In the genomic region with DNA sequence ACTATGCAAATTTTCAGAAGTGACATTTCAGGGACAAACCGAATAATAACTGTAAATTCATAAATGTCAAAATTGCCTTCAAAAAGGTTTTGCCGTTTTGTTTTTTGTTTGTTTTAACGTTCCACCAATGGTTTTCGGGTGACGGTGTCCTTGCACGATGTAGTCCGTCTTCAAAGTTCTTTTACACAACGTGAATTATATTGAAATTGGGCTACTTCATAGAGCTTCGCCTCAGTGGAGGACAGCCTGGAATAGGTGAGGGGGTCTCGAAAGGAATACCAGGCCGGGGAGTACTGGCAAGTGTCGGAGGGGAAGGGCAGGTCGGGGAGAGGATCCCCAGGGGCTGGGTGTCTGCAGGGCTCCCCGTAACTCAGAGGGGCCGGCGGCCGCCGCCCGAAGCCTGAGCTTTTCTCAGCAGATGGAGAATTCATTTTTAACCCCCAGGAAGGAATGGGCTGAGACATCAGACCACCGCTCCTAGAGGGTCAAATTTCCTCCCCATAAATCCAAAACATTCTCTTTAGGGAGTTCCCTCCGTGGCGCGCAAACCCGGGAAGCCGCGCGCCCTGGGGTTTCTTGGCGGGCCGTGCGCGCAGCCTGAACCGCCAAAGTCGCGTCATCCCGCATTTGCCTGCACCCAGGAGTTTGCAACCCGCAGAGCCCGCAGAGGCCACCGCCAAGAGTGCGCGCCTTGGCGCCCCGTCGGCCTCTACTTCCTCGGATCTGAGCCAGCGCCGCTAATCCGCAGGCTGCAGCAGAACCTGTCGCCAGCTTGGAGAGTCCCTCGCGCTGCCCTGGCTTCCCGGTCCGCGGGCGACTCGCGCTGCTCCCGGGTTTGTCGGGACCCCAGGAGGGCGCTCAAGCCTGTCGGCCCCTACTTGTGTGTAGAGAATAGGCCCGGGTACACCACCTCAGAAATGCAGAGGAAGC, we compare ENCODE assay signal across 20 cellular contexts. TPM values are rescaled to one million over a fixed set of nuclear protein-coding genes. Genes with fewer than 3 reads are reported as not detected.
DNase-seq lines count a peak whose midpoint lies in the region; ATAC-seq and TF ChIP-seq lines count a peak whose summit lies in the region.
"Had no signal": no experiment of that assay in that cellular context is flagged by ENCODE, and none has a peak within 500 bp of the region (broad histone marks: within the 10 kb centered on the region; RNA-seq: fewer than 3 reads in every experiment).

No MANE protein-coding gene starts in this region.

- no peak for TF ChIP-seq CTCF in hepatocyte (IDR thresholded peaks at IDR 0.05; ENCODE audit: poor library complexity)
- no peak for TF ChIP-seq CTCF in neural progenitor cell (IDR thresholded peaks at IDR 0.05)

- H3K4me2 ChIP-seq in hepatocyte (peak overlapping the region; percentile 89), neural progenitor cell (peak overlapping the region; percentile 79)

- H3K36me3 ChIP-seq in hepatocyte (replicated peaks; ENCODE audit: insufficient read depth, low read depth) (no peaks in the 10 kb centered on the region), neural progenitor cell (no peaks in the 10 kb centered on the region)
- H3K36me3 ChIP-seq: HAP-1, lower lobe of right lung had no signal

- intact Hi-C loops in left ventricle myocardium superior (cut with micrococcal nuclease): no loop called here
- intact Hi-C loops in right cardiac atrium (cut with DNase I): no loop called here

- no peaks in the 10 kb centered on the region for H3K4me1 ChIP-seq in right cardiac atrium (ENCODE audit: control insufficient read depth, insufficient read depth, low read length)
- peaks cover 11% of the 10 kb centered on the region for H3K4me1 ChIP-seq in hepatocyte (ENCODE audit: insufficient read depth)
- peaks cover 5% of the 10 kb centered on the region for H3K4me1 ChIP-seq in neural progenitor cell
- H3K4me1 ChIP-seq: lower lobe of right lung had no signal

- H3K4me3 Mint-ChIP-seq in neural progenitor cell: no peak overlapping the region
- H3K4me3 Mint-ChIP-seq: neural crest cell; stimulated activated memory B cell treated with anti-CD40 and anti-IgM and Interleukin-4, amounts not matched to agents 10 μg/mL and 1 μg/mL and 100 μg/mL, for 72 hours had no signal

- H4K20me1 ChIP-seq in hepatocyte (ENCODE audit: insufficient read depth, poor library complexity, severe bottlenecking): no peaks in the 10 kb centered on the region
- H4K20me1 ChIP-seq in neural progenitor cell (ENCODE audit: low read depth): peaks cover 6% of the 10 kb centered on the region

- ATAC-seq in left ventricle myocardium superior (no peak), right cardiac atrium (no peak), HG03175 (IDR thresholded peaks at IDR 0.05; ENCODE audit: unreplicated experiment) (no peak)
- ATAC-seq: lower lobe of right lung; stimulated activated memory B cell treated with anti-CD40 and anti-IgM and Interleukin-4, amounts not matched to agents 10 μg/mL and 1 μg/mL and 100 μg/mL, for 72 hours had no signal

- H3K9me3 Mint-ChIP-seq in neural progenitor cell: peaks cover 7% of the 10 kb centered on the region
- H3K9me3 Mint-ChIP-seq: neural crest cell; stimulated activated memory B cell treated with anti-CD40 and anti-IgM and Interleukin-4, amounts not matched to agents 10 μg/mL and 1 μg/mL and 100 μg/mL, for 72 hours had no signal

- H3K27ac ChIP-seq in right cardiac atrium (ENCODE audit: low read length): no peak overlapping the region
- H3K27ac ChIP-seq in hepatocyte: no peak overlapping the region
- H3K27ac ChIP-seq in neural progenitor cell: no peak overlapping the region
- H3K27ac ChIP-seq in substantia nigra (ENCODE audit: low read depth, low read length, poor library complexity, severe bottlenecking): no peak overlapping the region
- H3K27ac ChIP-seq: lower lobe of right lung, skin epidermis had no signal

- H3K27me3 Mint-ChIP-seq in neural progenitor cell (ENCODE audit: insufficient read depth, low read depth): peaks cover 78% of the 10 kb centered on the region

- H3K79me2 ChIP-seq in hepatocyte: no peaks in the 10 kb centered on the region
- no peaks in the 10 kb centered on the region for H3K79me2 ChIP-seq in neural progenitor cell (ENCODE audit: low read depth)

- H3K4me3 ChIP-seq in right cardiac atrium (ENCODE audit: low read length) (no peak overlapping the region), hepatocyte (peak overlapping the region; percentile 9), neural progenitor cell (peak overlapping the region; percentile 41)
- H3K4me3 ChIP-seq: HAP-1, lower lobe of right lung, skin epidermis had no signal

- H3K9me3 ChIP-seq in right cardiac atrium (ENCODE audit: control insufficient read depth, low read length): no peaks in the 10 kb centered on the region
- H3K9me3 ChIP-seq in hepatocyte (ENCODE audit: low read depth): no peaks in the 10 kb centered on the region
- H3K9me3 ChIP-seq in neural progenitor cell (ENCODE audit: low read depth): no peaks in the 10 kb centered on the region
- H3K9me3 ChIP-seq: HAP-1, lower lobe of right lung had no signal

- H3K27me3 ChIP-seq in right cardiac atrium (ENCODE audit: control insufficient read depth, insufficient read depth): peaks cover 10% of the 10 kb centered on the region
- H3K27me3 ChIP-seq in hepatocyte: peaks cover 78% of the 10 kb centered on the region
- H3K27me3 ChIP-seq in neural progenitor cell: peaks cover 100% of the 10 kb centered on the region

- peak; percentile 35 for DNase-seq in left ventricle myocardium superior
- DNase-seq in right cardiac atrium: no peak
- no peak for DNase-seq in hepatocyte (ENCODE audit: low spot score)
- DNase-seq in neural progenitor cell (ENCODE audit: low spot score): peak; percentile 77
- DNase-seq in substantia nigra (lab: John Stamatoyannopoulos, UW): no peak
- no peak for DNase-seq in stimulated activated CD4-positive, alpha-beta T cell treated with anti-CD3 and anti-CD28 coated beads, Interleukin-2, amount 100 ng/mL, for 48 hours
- no peak for DNase-seq in NCI-H1105 (lab: John Stamatoyannopoulos, UW)
- DNase-seq: activated CD4-positive, CD25-positive, alpha-beta regulatory T cell treated with anti-CD3 and anti-CD28 coated beads, Interleukin-2, amount 50 U/mL, for 72 hours; activated naive CD4-positive, alpha-beta T cell treated with Interleukin-2 at 50 U/mL for 16 hours; lower lobe of right lung; NCI-H187 had no signal

- H2AFZ ChIP-seq in hepatocyte: peak overlapping the region; percentile 39
- peak overlapping the region; percentile 5 for H2AFZ ChIP-seq in neural progenitor cell (replicated peaks)

- H3K9me2 ChIP-seq in hepatocyte (replicated peaks; ENCODE audit: insufficient read depth): no peaks in the 10 kb centered on the region

- peaks cover 7% of the 10 kb centered on the region for H3F3A ChIP-seq in neural progenitor cell (ENCODE audit: low read depth)

- WGBS in right cardiac atrium: 7% methylated on average over 61 of the region's 61 CpGs
- WGBS in hepatocyte (ENCODE audit: low lambda C conversion rate, missing lambda C conversion rate): 10% methylated on average over 61 of the region's 61 CpGs

- peaks cover 2% of the 10 kb centered on the region for H3K36me3 Mint-ChIP-seq in neural progenitor cell
- H3K36me3 Mint-ChIP-seq: stimulated activated memory B cell treated with anti-CD40 and anti-IgM and Interleukin-4, amounts not matched to agents 10 μg/mL and 1 μg/mL and 100 μg/mL, for 72 hours had no signal

- no peak overlapping the region for H3K27ac Mint-ChIP-seq in neural progenitor cell
- H3K27ac Mint-ChIP-seq: stimulated activated memory B cell treated with anti-CD40 and anti-IgM and Interleukin-4, amounts not matched to agents 10 μg/mL and 1 μg/mL and 100 μg/mL, for 72 hours had no signal

- H3K9ac ChIP-seq in neural progenitor cell: no peak overlapping the region

- H3K4me1 Mint-ChIP-seq in neural progenitor cell: peaks cover 2% of the 10 kb centered on the region

RNA-seq across cellular contexts. Expression of gene EVX1, which starts 17.3 kb away (rescaled TPM):
- total RNA-seq in left ventricle myocardium superior (not detected), right cardiac atrium (not detected), hepatocyte (1.1 and 1.6 TPM in 2 replicates), neural progenitor cell (ENCODE audit: low replicate concordance) (not detected in 2 replicates)
- polyA plus RNA-seq in right cardiac atrium (0.05 TPM), hepatocyte (0.95 and 1.9 TPM in 2 replicates)
- total RNA-seq: G401; HT1080; lower lobe of right lung; MCF 10A; T-helper 1 cell treated with Interleukin-12 subunit alpha and Interleukin-12 subunit beta and Interleukin-4 antibody, amounts not matched to agents 30 ng/mL and 1 ng/mL, for 36 hours had no signal

RNA-seq across cellular contexts. Expression of gene HOXA13, which starts 25.4 kb away (rescaled TPM):
- total RNA-seq in left ventricle myocardium superior (not detected), right cardiac atrium (not detected), hepatocyte (13.0 and 14.2 TPM in 2 replicates), neural progenitor cell (ENCODE audit: low replicate concordance) (not detected in 2 replicates)
- polyA plus RNA-seq in right cardiac atrium (not detected), hepatocyte (6.1 and 6.2 TPM in 2 replicates)
- total RNA-seq: G401; lower lobe of right lung; MCF 10A; neural crest cell; T-helper 1 cell treated with Interleukin-12 subunit alpha and Interleukin-12 subunit beta and Interleukin-4 antibody, amounts not matched to agents 30 ng/mL and 1 ng/mL, for 36 hours had no signal

RNA-seq across cellular contexts. Expression of gene HOXA11, which starts 40.2 kb away (rescaled TPM):
- total RNA-seq in left ventricle myocardium superior (not detected), right cardiac atrium (not detected), hepatocyte (6.4 and 9.6 TPM in 2 replicates), neural progenitor cell (ENCODE audit: low replicate concordance) (not detected in 2 replicates)
- polyA plus RNA-seq in right cardiac atrium (not detected), hepatocyte (5.4 and 7.6 TPM in 2 replicates)
- total RNA-seq: HT1080; lower lobe of right lung; neural crest cell; T-helper 1 cell treated with Interleukin-12 subunit alpha and Interleukin-12 subunit beta and Interleukin-4 antibody, amounts not matched to agents 30 ng/mL and 1 ng/mL, for 36 hours had no signal

RNA-seq across cellular contexts. Expression of gene HOXA10, which starts 51.1 kb away (rescaled TPM):
- total RNA-seq in left ventricle myocardium superior: not detected
- total RNA-seq in right cardiac atrium: not detected
- not detected for polyA plus RNA-seq in right cardiac atrium
- 9.9 and 15.1 TPM in 2 replicates for total RNA-seq in hepatocyte
- 7.7 and 8.1 TPM in 2 replicates for polyA plus RNA-seq in hepatocyte
- total RNA-seq in neural progenitor cell (ENCODE audit: low replicate concordance): not detected in 2 replicates
- total RNA-seq: T-helper 1 cell treated with Interleukin-12 subunit alpha and Interleukin-12 subunit beta and Interleukin-4 antibody, amounts not matched to agents 30 ng/mL and 1 ng/mL, for 36 hours had no signal

RNA-seq across cellular contexts. Expression of gene HOXA9, which starts 59.9 kb away (rescaled TPM):
- not detected for total RNA-seq in left ventricle myocardium superior
- total RNA-seq in right cardiac atrium: not detected
- not detected for polyA plus RNA-seq in right cardiac atrium
- total RNA-seq in hepatocyte: 3.6 and 5.9 TPM in 2 replicates
- polyA plus RNA-seq in hepatocyte: 3.5 and 4.4 TPM in 2 replicates
- not detected in 2 replicates for total RNA-seq in neural progenitor cell (ENCODE audit: low replicate concordance)
- total RNA-seq: T-helper 1 cell treated with Interleukin-12 subunit alpha and Interleukin-12 subunit beta and Interleukin-4 antibody, amounts not matched to agents 30 ng/mL and 1 ng/mL, for 36 hours had no signal

Comparison
In these comparisons a context has a peak if more than half of its experiments do, and no peak if none do; other contexts are left out.
1. DNase-seq: peak in left ventricle myocardium superior (single experiment) and neural progenitor cell (single experiment); none in right cardiac atrium (0 of 3), hepatocyte (single experiment), substantia nigra (0 of 49), stimulated activated CD4-positive, alpha-beta T cell treated with anti-CD3 and anti-CD28 coated beads, Interleukin-2, amount 100 ng/mL, for 48 hours (0 of 2) and NCI-H1105 (single experiment).
2. RNA of gene HOXA13, which starts 25.4 kb away (total RNA-seq): 13.0 to 14.2 TPM in hepatocyte; not detected in left ventricle myocardium superior (single experiment), not detected in right cardiac atrium and not detected in neural progenitor cell; every median in the first group is over 10 times any median in the second.